Comparison of ENCODE assay signal across 32 cellular contexts in genomic region chr16:88629835-88630234, GRCh38. TPM values are rescaled to one million over a fixed set of nuclear protein-coding genes. Genes with fewer than 3 reads are reported as not detected.
"Had no signal": no experiment of that assay in that cellular context is flagged by ENCODE, and none has a peak within 500 bp of the region (broad histone marks: within the 10 kb centered on the region; RNA-seq: fewer than 3 reads in every experiment).

No MANE protein-coding gene starts in this region.

- H3K4me3 Mint-ChIP-seq: activated B cell treated with CpG ODN at 0.5 μM for 24 hours; activated CD4-positive, alpha-beta memory T cell treated with anti-CD3 and anti-CD28 coated beads, Interleukin-2, amount 10 ng/mL, durations not matched to agents 7 days and 5 days; activated naive CD4-positive, alpha-beta T cell treated with anti-CD3 and anti-CD28 coated beads for 36 hours; activated naive CD8-positive, alpha-beta T cell treated with anti-CD3 and anti-CD28 coated beads, Interleukin-2, amount 10 ng/mL, durations not matched to agents 7 days and 5 days; activated T-cell treated with anti-CD3 and anti-CD28 coated beads, Interleukin-2, amount 50 U/mL, for 24 hours; T-helper 1 cell treated with Interleukin-12 subunit alpha and Interleukin-12 subunit beta and Interleukin-4 antibody, amounts not matched to agents 30 μg/mL and 1 μg/mL, for 36 hours had no signal

- H3K27ac ChIP-seq: ascending aorta, cardiac muscle cell, SJSA1, VCaP had no signal

- H3K9ac ChIP-seq: SK-N-SH had no signal

- H3K9me3 Mint-ChIP-seq: activated B cell treated with CpG ODN at 0.5 μM for 24 hours; activated CD4-positive, alpha-beta memory T cell treated with anti-CD3 and anti-CD28 coated beads, Interleukin-2, amount 10 ng/mL, durations not matched to agents 7 days and 5 days; activated naive CD4-positive, alpha-beta T cell treated with anti-CD3 and anti-CD28 coated beads for 36 hours; activated naive CD8-positive, alpha-beta T cell treated with anti-CD3 and anti-CD28 coated beads, Interleukin-2, amount 10 ng/mL, durations not matched to agents 7 days and 5 days; activated T-cell treated with anti-CD3 and anti-CD28 coated beads, Interleukin-2, amount 50 U/mL, for 24 hours; activated T-helper 2 cell treated with anti-CD3 and anti-CD28 coated beads, Interferon-gamma antibody, Interleukin-2, Interleukin-4, amounts not matched to agents 10 μg/mL and 5 μg/mL and 100 μg/mL, durations not matched to agents 14 hours and 24 hours and 36 hours; T-helper 1 cell treated with Interleukin-12 subunit alpha and Interleukin-12 subunit beta and Interleukin-4 antibody, amounts not matched to agents 30 μg/mL and 1 μg/mL, for 36 hours had no signal

- H3K27ac Mint-ChIP-seq: activated B cell treated with CpG ODN at 0.5 μM for 24 hours; activated naive CD4-positive, alpha-beta T cell treated with anti-CD3 and anti-CD28 coated beads for 36 hours; activated naive CD8-positive, alpha-beta T cell treated with anti-CD3 and anti-CD28 coated beads, Interleukin-2, amount 10 ng/mL, durations not matched to agents 7 days and 5 days; activated T-helper 2 cell treated with anti-CD3 and anti-CD28 coated beads, Interferon-gamma antibody, Interleukin-2, Interleukin-4, amounts not matched to agents 10 μg/mL and 5 μg/mL and 100 μg/mL, durations not matched to agents 14 hours and 24 hours and 36 hours; T-helper 1 cell treated with Interleukin-12 subunit alpha and Interleukin-12 subunit beta and Interleukin-4 antibody, amounts not matched to agents 30 μg/mL and 1 μg/mL, for 36 hours had no signal

- H3K9me3 ChIP-seq: ascending aorta, SJSA1, SK-N-SH had no signal

- DNase-seq: activated B cell treated with CpG ODN at 0.5 μM for 24 hours; activated CD4-positive, alpha-beta memory T cell treated with anti-CD3 and anti-CD28 coated beads, Interleukin-2, amount 10 ng/mL, durations not matched to agents 7 days and 5 days; activated CD4-positive, alpha-beta T cell treated with anti-CD3 and anti-CD28 coated beads for 4 hours; activated CD4-positive, CD25-positive, alpha-beta regulatory T cell treated with anti-CD3 and anti-CD28 coated beads, Interleukin-2, amount 50 U/mL, for 72 hours; activated gamma-delta T cell; activated naive CD4-positive, alpha-beta T cell treated with anti-CD3 and anti-CD28 coated beads for 36 hours; activated naive CD8-positive, alpha-beta T cell treated with anti-CD3 and anti-CD28 coated beads, Interleukin-2, amount 10 ng/mL, durations not matched to agents 7 days and 5 days; activated T-cell treated with anti-CD3 and anti-CD28 coated beads, Interleukin-2, amount 50 U/mL, for 24 hours; amygdala; Karpas-422; KBM-7; NCI-H1048; NCI-H1105 treated with DMSO at 0.1 percent for 48 hours; NCI-H1436; NCI-H1694 treated with DMSO at 0.1 percent for 48 hours; NCI-H2029; NCI-H345; NCI-H524 treated with DMSO at 0.1 percent for 48 hours; SHP77 treated with DMSO at 0.1 percent for 48 hours; SK-N-SH; T-helper 9 cell had no signal

- H3K27me3 ChIP-seq: ascending aorta, SJSA1 had no signal

- H3K4me2 ChIP-seq: SK-N-SH had no signal

- H3K4me3 ChIP-seq: ascending aorta, cardiac muscle cell, SJSA1 had no signal

- H3K27me3 Mint-ChIP-seq: activated B cell treated with CpG ODN at 0.5 μM for 24 hours; activated CD4-positive, alpha-beta memory T cell treated with anti-CD3 and anti-CD28 coated beads, Interleukin-2, amount 10 ng/mL, durations not matched to agents 7 days and 5 days; activated naive CD8-positive, alpha-beta T cell treated with anti-CD3 and anti-CD28 coated beads, Interleukin-2, amount 10 ng/mL, durations not matched to agents 7 days and 5 days; activated T-cell treated with anti-CD3 and anti-CD28 coated beads, Interleukin-2, amount 50 U/mL, for 24 hours had no signal

- ATAC-seq: Panc1 had no signal

RNA-seq across cellular contexts. Expression of gene IL17C, which starts 8.5 kb away (rescaled TPM):
- total RNA-seq: activated CD8-positive, alpha-beta memory T cell treated with anti-CD3 and anti-CD28 coated beads for 36 hours; activated naive CD4-positive, alpha-beta T cell treated with anti-CD3 and anti-CD28 coated beads for 36 hours; activated T-helper 2 cell treated with anti-CD3 and anti-CD28 coated beads, Interferon-gamma antibody, Interleukin-2, Interleukin-4, amounts not matched to agents 10 μg/mL and 5 μg/mL and 100 μg/mL, durations not matched to agents 14 hours and 24 hours and 36 hours; ascending aorta; cardiac muscle cell; MCF 10A; NCI-H460; RPMI7951; SJSA1 had no signal

RNA-seq across cellular contexts. Expression of gene CYBA, which starts 21.0 kb away (rescaled TPM):
- total RNA-seq: SJSA1 had no signal

RNA-seq across cellular contexts. Expression of gene SNAI3, which starts 56.5 kb away (rescaled TPM):
- total RNA-seq: ascending aorta, MCF 10A, NCI-H460, RPMI7951 had no signal
